14 cellular contexts compared by ENCODE assay signal in genomic region chr12:6387541-6387940, GRCh38. TPM values are rescaled to one million over a fixed set of nuclear protein-coding genes. Genes with fewer than 3 reads are reported as not detected.
"Had no signal": no experiment of that assay in that cellular context is flagged by ENCODE, and none has a peak within 500 bp of the region (broad histone marks: within the 10 kb centered on the region; RNA-seq: fewer than 3 reads in every experiment).

No MANE protein-coding gene starts in this region.

- H3K36me3 Mint-ChIP-seq: stimulated activated effector memory CD8-positive, alpha-beta T cell treated with anti-CD3 and anti-CD28 coated beads, Interleukin-12 subunit alpha, Interleukin-12 subunit beta, amount 100 ng/mL, for 72 hours had no signal

- H3K4me3 ChIP-seq: hepatocyte had no signal

- ATAC-seq: activated T-helper 17 cell treated with anti-CD3 and anti-CD28 coated beads, Interleukin-2, amount 50 U/mL, for 72 hours; right cardiac atrium; stimulated activated effector memory CD8-positive, alpha-beta T cell treated with anti-CD3 and anti-CD28 coated beads, Interleukin-12 subunit alpha, Interleukin-12 subunit beta, amount 100 ng/mL, for 72 hours had no signal

- H3K4me2 ChIP-seq: hepatocyte had no signal

- H3K4me3 Mint-ChIP-seq: activated naive CD4-positive, alpha-beta T cell treated with anti-CD3 and anti-CD28 coated beads for 36 hours; activated T-helper 17 cell treated with anti-CD3 and anti-CD28 coated beads, Interleukin-2, amount 50 U/mL, for 72 hours; stimulated activated effector memory CD8-positive, alpha-beta T cell treated with anti-CD3 and anti-CD28 coated beads, Interleukin-12 subunit alpha, Interleukin-12 subunit beta, amount 100 ng/mL, for 72 hours had no signal

- H3K27ac ChIP-seq: hepatocyte had no signal

- H2AFZ ChIP-seq: hepatocyte had no signal

- H3K27ac Mint-ChIP-seq: activated naive CD4-positive, alpha-beta T cell treated with anti-CD3 and anti-CD28 coated beads for 36 hours; activated T-helper 17 cell treated with anti-CD3 and anti-CD28 coated beads, Interleukin-2, amount 50 U/mL, for 72 hours; stimulated activated effector memory CD8-positive, alpha-beta T cell treated with anti-CD3 and anti-CD28 coated beads, Interleukin-12 subunit alpha, Interleukin-12 subunit beta, amount 100 ng/mL, for 72 hours had no signal

- H3K9me3 Mint-ChIP-seq: activated naive CD4-positive, alpha-beta T cell treated with anti-CD3 and anti-CD28 coated beads for 36 hours; activated T-helper 17 cell treated with anti-CD3 and anti-CD28 coated beads, Interleukin-2, amount 50 U/mL, for 72 hours; stimulated activated effector memory CD8-positive, alpha-beta T cell treated with anti-CD3 and anti-CD28 coated beads, Interleukin-12 subunit alpha, Interleukin-12 subunit beta, amount 100 ng/mL, for 72 hours had no signal

- H3K27me3 ChIP-seq: hepatocyte had no signal

- DNase-seq: activated CD4-positive, alpha-beta T cell treated with anti-CD3 and anti-CD28 coated beads for 48 hours; activated naive CD4-positive, alpha-beta T cell treated with anti-CD3 and anti-CD28 coated beads for 36 hours; activated T-cell treated with anti-CD3 and anti-CD28 coated beads for 4 hours; effector CD4-positive, alpha-beta T cell; kidney glomerular epithelial cell; right cardiac atrium; T-helper 1 cell; trophoblast cell had no signal

RNA-seq across cellular contexts. Expression of gene CD27, which starts 57.2 kb away (rescaled TPM):
- total RNA-seq: cardiac septum, hepatocyte, mesenteric fat pad, myocyte had no signal
